8 cellular contexts compared by ENCODE assay signal in the genomic region with DNA sequence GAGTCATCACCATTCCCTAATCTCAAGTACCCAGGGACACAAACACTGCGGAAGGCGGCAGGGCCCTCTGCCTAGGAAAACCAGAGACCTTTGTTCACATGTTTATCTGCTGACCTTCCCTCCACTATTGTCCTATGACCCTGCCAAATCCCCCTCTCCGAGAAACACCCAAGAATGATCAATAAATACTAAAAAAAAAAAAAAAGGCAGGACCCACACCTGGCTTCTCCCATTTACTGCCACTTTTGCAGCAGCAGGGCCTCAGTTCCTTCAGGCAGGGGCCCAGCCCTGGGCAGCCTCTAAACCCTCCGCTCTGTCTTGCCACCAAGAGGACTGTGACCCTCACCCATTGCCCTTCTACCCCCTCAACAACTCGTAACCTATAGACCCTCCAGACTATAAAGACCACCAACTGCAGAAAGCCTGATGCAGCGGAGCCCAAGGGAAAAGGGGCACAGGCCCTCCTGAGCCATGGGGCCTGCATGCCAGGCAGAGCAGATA. TPM values are rescaled to one million over a fixed set of nuclear protein-coding genes. Genes with fewer than 3 reads are reported as not detected.
A peak's percentile ranks its signal among the peaks of the same experiment; 100 is the strongest.
DNase-seq lines count a peak whose midpoint lies in the region; ATAC-seq and TF ChIP-seq lines count a peak whose summit lies in the region.
"Not testable (repeated sequence)": the region's sequence is repeated elsewhere in the genome, so short reads cannot be mapped to it uniquely, and the experiment has no call there.

No MANE protein-coding gene starts in this region.

- H3K4me3 Mint-ChIP-seq in CD4-positive, alpha-beta T cell; activated T-helper 1 cell treated with anti-CD3 and anti-CD28 coated beads, Interleukin-12 subunit alpha, Interleukin-12 subunit beta, Interleukin-2, Interleukin-4 antibody, amounts not matched to agents 30 ng/mL and 10 ng/mL and 1 ng/mL, durations not matched to agents 14 hours and 24 hours and 36 hours; stimulated activated naive B cell treated with anti-CD40 and anti-IgM and Interleukin-4, amounts not matched to agents 10 μg/mL and 1 μg/mL and 100 μg/mL, for 72 hours: not testable (repeated sequence)

- not testable (repeated sequence) for DNase-seq in CD4-positive, alpha-beta T cell; RWPE2 (ENCODE audit: low spot score); activated T-helper 1 cell treated with anti-CD3 and anti-CD28 coated beads, Interleukin-12 subunit alpha, Interleukin-12 subunit beta, Interleukin-2, Interleukin-4 antibody, amounts not matched to agents 30 ng/mL and 10 ng/mL and 1 ng/mL, durations not matched to agents 14 hours and 24 hours and 36 hours (ENCODE audit: low spot score); colonic mucosa; left ventricle myocardium inferior; neuronal stem cell (ENCODE audit: low spot score); stimulated activated naive B cell treated with anti-CD40 and anti-IgM and Interleukin-4, amounts not matched to agents 10 μg/mL and 1 μg/mL and 100 μg/mL, for 72 hours; uterus

- H3K27ac ChIP-seq in CD4-positive, alpha-beta T cell (ENCODE audit: low read depth, low read length); neuronal stem cell (replicated peaks; ENCODE audit: low read length): not testable (repeated sequence)
- H3K27ac ChIP-seq in RWPE2 (ENCODE audit: poor library complexity, severe bottlenecking) (peak overlapping the region; percentile 88), colonic mucosa (peak overlapping the region; percentile 97), left ventricle myocardium inferior (replicated peaks) (peak overlapping the region; percentile 99), uterus (peak overlapping the region; percentile 79 to 95)

- H3K9me3 Mint-ChIP-seq in CD4-positive, alpha-beta T cell; activated T-helper 1 cell treated with anti-CD3 and anti-CD28 coated beads, Interleukin-12 subunit alpha, Interleukin-12 subunit beta, Interleukin-2, Interleukin-4 antibody, amounts not matched to agents 30 ng/mL and 10 ng/mL and 1 ng/mL, durations not matched to agents 14 hours and 24 hours and 36 hours; stimulated activated naive B cell treated with anti-CD40 and anti-IgM and Interleukin-4, amounts not matched to agents 10 μg/mL and 1 μg/mL and 100 μg/mL, for 72 hours: not testable (repeated sequence)

- not testable (repeated sequence) for H3K18ac ChIP-seq in neuronal stem cell (ENCODE audit: low read length)

- not testable (repeated sequence) for H3K79me1 ChIP-seq in neuronal stem cell (ENCODE audit: low read depth, low read length)

- TF ChIP-seq CTCF in CD4-positive, alpha-beta T cell (IDR thresholded peaks at IDR 0.05); RWPE2 (IDR thresholded peaks at IDR 0.05; ENCODE audit: poor library complexity, severe bottlenecking); colonic mucosa (IDR thresholded peaks at IDR 0.05); left ventricle myocardium inferior (IDR thresholded peaks at IDR 0.05; ENCODE audit: borderline replicate concordance); uterus (IDR thresholded peaks at IDR 0.05): not testable (repeated sequence)

- H2BK120ac ChIP-seq in neuronal stem cell (ENCODE audit: low read depth, low read length), result peak overlapping the region; percentile 35

- H3K27me3 Mint-ChIP-seq in CD4-positive, alpha-beta T cell; activated T-helper 1 cell treated with anti-CD3 and anti-CD28 coated beads, Interleukin-12 subunit alpha, Interleukin-12 subunit beta, Interleukin-2, Interleukin-4 antibody, amounts not matched to agents 30 ng/mL and 10 ng/mL and 1 ng/mL, durations not matched to agents 14 hours and 24 hours and 36 hours (ENCODE audit: insufficient read depth): not testable (repeated sequence)
- H3K27me3 Mint-ChIP-seq in stimulated activated naive B cell treated with anti-CD40 and anti-IgM and Interleukin-4, amounts not matched to agents 10 μg/mL and 1 μg/mL and 100 μg/mL, for 72 hours, result peaks cover 0 to 13% of the 10 kb centered on the region in 2 donors

- H3K14ac ChIP-seq in neuronal stem cell (ENCODE audit: low read length), result peak overlapping the region; percentile 9

- WGBS in neuronal stem cell (ENCODE audit: extremely low coverage in 2 of 2, insufficient read length in 2 of 2, insufficient replicate concordance in 1 of 2), 2 donors, result no CpG with 5 or more reads among the region's 6 CpGs

- H4K8ac ChIP-seq in neuronal stem cell (ENCODE audit: low read depth, low read length), result not testable (repeated sequence)

- H3K4me3 ChIP-seq in RWPE2 (ENCODE audit: severe bottlenecking); colonic mucosa; left ventricle myocardium inferior; uterus: not testable (repeated sequence)
- H3K4me3 ChIP-seq in neuronal stem cell (ENCODE audit: low read length in 2 of 2), result peak overlapping the region in 1 of 2 donors; percentile 26

- H2BK12ac ChIP-seq in neuronal stem cell (ENCODE audit: low read length), result not testable (repeated sequence)

- H3K4me1 Mint-ChIP-seq in CD4-positive, alpha-beta T cell (ENCODE audit: low read depth), result peaks cover 44% of the 10 kb centered on the region
- H3K4me1 Mint-ChIP-seq in activated T-helper 1 cell treated with anti-CD3 and anti-CD28 coated beads, Interleukin-12 subunit alpha, Interleukin-12 subunit beta, Interleukin-2, Interleukin-4 antibody, amounts not matched to agents 30 ng/mL and 10 ng/mL and 1 ng/mL, durations not matched to agents 14 hours and 24 hours and 36 hours (ENCODE audit: low read depth), result peaks cover 62% of the 10 kb centered on the region
- H3K4me1 Mint-ChIP-seq in stimulated activated naive B cell treated with anti-CD40 and anti-IgM and Interleukin-4, amounts not matched to agents 10 μg/mL and 1 μg/mL and 100 μg/mL, for 72 hours, result peaks cover 39 to 57% of the 10 kb centered on the region in 2 donors

- not testable (repeated sequence) for H3K9me3 ChIP-seq in CD4-positive, alpha-beta T cell (ENCODE audit: control insufficient read depth, low read length); RWPE2 (ENCODE audit: severe bottlenecking); colonic mucosa; left ventricle myocardium inferior (replicated peaks); neuronal stem cell (replicated peaks in 1 of 2; ENCODE audit: control insufficient read depth in 2 of 2, insufficient read depth in 1 of 2, low read depth in 1 of 2, low read length in 2 of 2); uterus

- H3K9ac ChIP-seq in colonic mucosa (ENCODE audit: low read depth in 2 of 2, low read length in 2 of 2), result peak overlapping the region; percentile 39 to 47
- H3K9ac ChIP-seq in neuronal stem cell (ENCODE audit: low read depth, low read length, poor library complexity), result not testable (repeated sequence)

- CTCF ChIA-PET in CD4-positive, alpha-beta T cell (lab: Charles Lee), result interaction anchor here (0.6 to 1.2 kb wide), 7 partner anchors 18 to 94 kb away, joined by 3 to 5 read pairs (median 4); no protein-coding TSS in a partner anchor

- not testable (repeated sequence) for H3K23ac ChIP-seq in neuronal stem cell (ENCODE audit: low read depth, low read length, poor library complexity)

- H3K4me1 ChIP-seq in RWPE2 (ENCODE audit: insufficient read depth, poor library complexity, severe bottlenecking) (peaks cover 52% of the 10 kb centered on the region), colonic mucosa (peaks cover 18% of the 10 kb centered on the region), left ventricle myocardium inferior (peaks cover 84% of the 10 kb centered on the region), neuronal stem cell (ENCODE audit: control insufficient read depth in 2 of 2, insufficient read depth in 1 of 2, low read depth in 1 of 2, low read length in 2 of 2) (peaks cover 33 to 34% of the 10 kb centered on the region in 2 donors), uterus (peaks cover 6 to 22% of the 10 kb centered on the region in 2 donors)

- H3K4ac ChIP-seq in neuronal stem cell (ENCODE audit: low read length), result not testable (repeated sequence)

- H3K27ac Mint-ChIP-seq in CD4-positive, alpha-beta T cell, result peak overlapping the region; percentile 94
- peak overlapping the region; percentile 99 for H3K27ac Mint-ChIP-seq in activated T-helper 1 cell treated with anti-CD3 and anti-CD28 coated beads, Interleukin-12 subunit alpha, Interleukin-12 subunit beta, Interleukin-2, Interleukin-4 antibody, amounts not matched to agents 30 ng/mL and 10 ng/mL and 1 ng/mL, durations not matched to agents 14 hours and 24 hours and 36 hours
- peak overlapping the region; percentile 15 for H3K27ac Mint-ChIP-seq in stimulated activated naive B cell treated with anti-CD40 and anti-IgM and Interleukin-4, amounts not matched to agents 10 μg/mL and 1 μg/mL and 100 μg/mL, for 72 hours

- not testable (repeated sequence) for H4K91ac ChIP-seq in neuronal stem cell (ENCODE audit: low read depth, low read length, poor library complexity)

- H2BK5ac ChIP-seq in neuronal stem cell (ENCODE audit: low read length), result peak overlapping the region; percentile 17

- intact Hi-C loops in CD4-positive, alpha-beta T cell (cut with DNase I, micrococcal nuclease), result loop anchor here in 1 of 2 experiments (5.0 kb wide), 1 partner anchor 37 kb away; a partner anchor contains a TSS
- intact Hi-C loops in activated T-helper 1 cell treated with anti-CD3 and anti-CD28 coated beads, Interleukin-12 subunit alpha, Interleukin-12 subunit beta, Interleukin-2, Interleukin-4 antibody, amounts not matched to agents 30 ng/mL and 10 ng/mL and 1 ng/mL, durations not matched to agents 14 hours and 24 hours and 36 hours (cut with micrococcal nuclease); left ventricle myocardium inferior (cut with micrococcal nuclease); uterus (cut with DNase I; ENCODE audit: low total_unique reads): not testable (repeated sequence)
- intact Hi-C loops in colonic mucosa (cut with DNase I), result loop anchor here (5.0 kb wide), 1 partner anchor 37 kb away; a partner anchor contains a TSS

- H3K36me3 ChIP-seq in RWPE2 (ENCODE audit: low read depth) (peaks cover 14% of the 10 kb centered on the region), left ventricle myocardium inferior (peaks cover 12% of the 10 kb centered on the region), neuronal stem cell (replicated peaks in 1 of 2; ENCODE audit: control insufficient read depth in 2 of 2, insufficient read depth in 2 of 2, low read length in 2 of 2) (peaks cover 2 to 26% of the 10 kb centered on the region in 2 donors)
- not testable (repeated sequence) for H3K36me3 ChIP-seq in colonic mucosa, uterus

- not testable (repeated sequence) for TF ChIP-seq POLR2A in uterus (IDR thresholded peaks at IDR 0.05)

- not testable (repeated sequence) for H3K27me3 ChIP-seq in CD4-positive, alpha-beta T cell (ENCODE audit: control insufficient read depth, insufficient read depth, low read length); RWPE2 (ENCODE audit: insufficient read depth, poor library complexity, severe bottlenecking); colonic mucosa; left ventricle myocardium inferior (ENCODE audit: low read depth); neuronal stem cell (ENCODE audit: control insufficient read depth in 3 of 3, insufficient read depth in 3 of 3, low read depth in 1 of 3, low read length in 3 of 3); uterus

- H2BK15ac ChIP-seq in neuronal stem cell (ENCODE audit: low read length), result not testable (repeated sequence)

- H3K4me2 ChIP-seq in neuronal stem cell (ENCODE audit: insufficient read depth, low read length, poor library complexity, severe bottlenecking), result not testable (repeated sequence)

- not testable (repeated sequence) for H2AK5ac ChIP-seq in neuronal stem cell (ENCODE audit: low read depth, low read length)

- H2AFZ ChIP-seq in neuronal stem cell (ENCODE audit: low read length), result not testable (repeated sequence)

- not testable (repeated sequence) for ATAC-seq in CD4-positive, alpha-beta T cell (ENCODE audit: poor library complexity); RWPE2 (ENCODE audit: low read depth); stimulated activated naive B cell treated with anti-CD40 and anti-IgM and Interleukin-4, amounts not matched to agents 10 μg/mL and 1 μg/mL and 100 μg/mL, for 72 hours (replicated peaks)

- H3K36me3 Mint-ChIP-seq in CD4-positive, alpha-beta T cell (ENCODE audit: low read depth), result not testable (repeated sequence)
- H3K36me3 Mint-ChIP-seq in activated T-helper 1 cell treated with anti-CD3 and anti-CD28 coated beads, Interleukin-12 subunit alpha, Interleukin-12 subunit beta, Interleukin-2, Interleukin-4 antibody, amounts not matched to agents 30 ng/mL and 10 ng/mL and 1 ng/mL, durations not matched to agents 14 hours and 24 hours and 36 hours (ENCODE audit: low read depth), result peaks cover 19% of the 10 kb centered on the region
- H3K36me3 Mint-ChIP-seq in stimulated activated naive B cell treated with anti-CD40 and anti-IgM and Interleukin-4, amounts not matched to agents 10 μg/mL and 1 μg/mL and 100 μg/mL, for 72 hours, result peaks cover 0 to 11% of the 10 kb centered on the region in 2 donors

- POLR2A ChIA-PET in CD4-positive, alpha-beta T cell (lab: Charles Lee), result interaction anchor here (0.9 to 1.2 kb wide), 2 partner anchors 10 to 37 kb away, joined by 3 to 9 read pairs; a partner anchor contains a TSS

RNA-seq across cellular contexts. Expression of a gene that starts 34.9 kb away (rescaled TPM):
- 1 to 10 TPM; 3.6 to 5.1 TPM for total RNA-seq in CD4-positive, alpha-beta T cell
- total RNA-seq in activated T-helper 1 cell treated with anti-CD3 and anti-CD28 coated beads, Interleukin-12 subunit alpha, Interleukin-12 subunit beta, Interleukin-2, Interleukin-4 antibody, amounts not matched to agents 30 ng/mL and 10 ng/mL and 1 ng/mL, durations not matched to agents 14 hours and 24 hours and 36 hours, result 7.3 and 8.4 TPM in 2 replicates
- total RNA-seq in colonic mucosa (10 to 100 TPM; 11.9 to 17.0 TPM), left ventricle myocardium inferior (18.6 TPM), uterus (10 to 100 TPM; 13.6 to 52.6 (median 39.2) TPM)
- 3.4 TPM for polyA plus RNA-seq in neuronal stem cell (2013, experiment 1 of 2)
- 3.4 TPM for polyA plus RNA-seq in neuronal stem cell (2013, experiment 2 of 2)

RNA-seq across cellular contexts. Expression of a gene that starts 37.3 kb away (rescaled TPM):
- total RNA-seq in CD4-positive, alpha-beta T cell, result 10 to 100 TPM; 10.6 to 14.1 TPM
- total RNA-seq in activated T-helper 1 cell treated with anti-CD3 and anti-CD28 coated beads, Interleukin-12 subunit alpha, Interleukin-12 subunit beta, Interleukin-2, Interleukin-4 antibody, amounts not matched to agents 30 ng/mL and 10 ng/mL and 1 ng/mL, durations not matched to agents 14 hours and 24 hours and 36 hours, result 153 and 159 TPM in 2 replicates
- total RNA-seq in colonic mucosa (10 to 100 TPM; 41.5 to 58.4 TPM), left ventricle myocardium inferior (7.8 TPM), uterus (100 to 1,000 TPM in 1 of 4 donors, 10 to 100 TPM in 3; 31.3 to 118 (median 68.6) TPM)
- polyA plus RNA-seq in neuronal stem cell (2013, experiment 1 of 2), result 37.5 TPM
- polyA plus RNA-seq in neuronal stem cell (2013, experiment 2 of 2), result 41.1 TPM

RNA-seq across cellular contexts. Expression of a gene that starts 51.2 kb away (rescaled TPM):
- total RNA-seq in CD4-positive, alpha-beta T cell, result 1 to 10 TPM in 1 of 2 experiments, under 1 TPM in 1; 0.66 to 1.1 TPM
- 12.5 and 13.9 TPM in 2 replicates for total RNA-seq in activated T-helper 1 cell treated with anti-CD3 and anti-CD28 coated beads, Interleukin-12 subunit alpha, Interleukin-12 subunit beta, Interleukin-2, Interleukin-4 antibody, amounts not matched to agents 30 ng/mL and 10 ng/mL and 1 ng/mL, durations not matched to agents 14 hours and 24 hours and 36 hours
- total RNA-seq in colonic mucosa, result 1 to 10 TPM; 5.1 to 9.4 TPM
- 1.0 TPM for total RNA-seq in left ventricle myocardium inferior
- 3.8 TPM for polyA plus RNA-seq in neuronal stem cell (2013, experiment 1 of 2)
- polyA plus RNA-seq in neuronal stem cell (2013, experiment 2 of 2), result 4.4 TPM
- 1 to 10 TPM in 2 of 4 donors, not detected in 2; 5.0 to 5.3 TPM for total RNA-seq in uterus

Comparison
In these comparisons a context has a peak if more than half of its experiments do, and no peak if none do; other contexts are left out.
1. H3K27ac Mint-ChIP-seq: peak in every context shown above with its lines; median percentile 99 in activated T-helper 1 cell treated with anti-CD3 and anti-CD28 coated beads, Interleukin-12 subunit alpha, Interleukin-12 subunit beta, Interleukin-2, Interleukin-4 antibody, amounts not matched to agents 30 ng/mL and 10 ng/mL and 1 ng/mL, durations not matched to agents 14 hours and 24 hours and 36 hours; 94 in CD4-positive, alpha-beta T cell; 15 in stimulated activated naive B cell treated with anti-CD40 and anti-IgM and Interleukin-4, amounts not matched to agents 10 μg/mL and 1 μg/mL and 100 μg/mL, for 72 hours.